Comparison of ENCODE assay signal across 12 cellular contexts in the genomic region with DNA sequence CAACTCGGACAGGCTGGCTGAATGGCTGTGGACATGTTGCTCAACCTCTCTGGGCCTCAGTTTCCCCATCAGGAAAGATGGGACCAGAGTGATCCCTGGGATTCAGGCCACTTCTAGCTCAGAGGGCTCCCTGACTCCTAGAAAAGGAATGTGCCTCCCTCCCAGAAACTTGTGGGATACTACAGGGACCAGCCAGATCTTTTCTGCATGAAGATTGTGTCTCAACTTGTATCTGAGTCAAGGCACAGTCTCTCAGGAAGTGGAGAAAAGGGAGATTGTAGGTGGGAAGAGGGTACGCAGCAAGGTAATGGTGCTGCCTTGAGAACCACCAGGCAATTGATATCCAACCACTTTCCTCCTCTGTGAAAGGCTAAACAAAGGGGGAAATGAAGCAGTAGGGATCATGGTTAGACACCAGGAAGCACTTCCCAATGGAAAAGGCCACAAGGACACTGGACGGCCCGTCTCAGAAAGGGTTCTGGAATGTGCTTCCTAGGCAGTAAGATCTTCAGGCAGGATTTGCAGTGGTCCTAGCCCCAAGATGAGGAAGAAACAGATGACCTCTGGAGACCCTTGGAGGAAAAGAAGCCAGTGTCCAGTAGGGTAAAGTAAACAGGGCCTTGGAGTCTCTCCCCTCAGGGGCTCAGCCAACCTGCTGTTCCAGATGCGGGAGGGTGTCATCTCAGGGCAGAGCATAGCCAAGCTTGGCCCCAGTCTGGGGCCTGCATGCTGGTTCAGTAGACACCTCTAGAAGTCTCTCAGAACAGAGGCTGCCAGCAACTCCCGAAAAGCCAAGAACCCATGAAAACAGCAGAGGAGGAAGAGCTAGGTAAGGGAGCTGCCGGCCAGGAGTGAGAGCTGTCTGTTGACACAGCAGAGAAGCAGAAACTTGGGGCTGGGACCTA. TPM values are rescaled to one million over a fixed set of nuclear protein-coding genes. Genes with fewer than 3 reads are reported as not detected.
DNase-seq lines count a peak whose midpoint lies in the region; ATAC-seq, FAIRE-seq and TF ChIP-seq lines count a peak whose summit lies in the region.
"Had no signal": no experiment of that assay in that cellular context is flagged by ENCODE, and none has a peak within 500 bp of the region (broad histone marks: within the 10 kb centered on the region; RNA-seq: fewer than 3 reads in every experiment).

No MANE protein-coding gene starts in this region.

- POLR2A ChIA-PET in AG04450 (lab: Yijun Ruan, JAX), result interaction anchor here (0.6 to 1.6 kb wide), 4 partner anchors 13 to 151 kb away, joined by 3 to 4 read pairs (median 3); partner anchors contain the start of gene IFFO2

- peaks cover 40% of the 10 kb centered on the region for H3K4me1 Mint-ChIP-seq in mesothelial cell of epicardium

- no peak overlapping the region for H3K4me3 Mint-ChIP-seq in mesothelial cell of epicardium

- H3K4me3 ChIP-seq in AG04450 (ENCODE audit: low read depth, low read length), result no peak overlapping the region
- H3K4me3 ChIP-seq in cardiac fibroblast (replicated peaks in 1 of 2; ENCODE audit: low read depth in 2 of 2, low read length in 2 of 2), result no peak overlapping the region

- peak overlapping the region; percentile 42 for H3K27ac ChIP-seq in AG04450 (ENCODE audit: low read depth, low read length)

- peak overlapping the region; percentile 80 for H3K27ac Mint-ChIP-seq in mesothelial cell of epicardium

- no peaks in the 10 kb centered on the region for H3K27me3 ChIP-seq in AG04450 (ENCODE audit: control insufficient read depth, insufficient read depth, low read length)

- ATAC-seq in GM18511 (IDR thresholded peaks at IDR 0.05; ENCODE audit: unreplicated experiment) (no peak), GM21528 (IDR thresholded peaks at IDR 0.05; ENCODE audit: low FRiP score, unreplicated experiment) (no peak)

- H3K9me3 Mint-ChIP-seq in mesothelial cell of epicardium, result no peaks in the 10 kb centered on the region

- H3K9me3 ChIP-seq in AG04450 (ENCODE audit: control insufficient read depth, insufficient read depth, low read length), result no peaks in the 10 kb centered on the region

- no peak for FAIRE-seq in HTR-8/SVneo (lab: Jason Lieb, UNC)
- FAIRE-seq: GM12892, TTC549 had no signal

- no peak for DNase-seq in AG04450 (ENCODE audit: low read depth, low spot score)
- DNase-seq in EL, result peak; percentile 58
- DNase-seq in cardiac fibroblast (ENCODE audit: low read depth in 2 of 2), result peak; percentile 42 to 45
- no peak for DNase-seq in mesothelial cell of epicardium (ENCODE audit: low spot score in 2 of 2, unreplicated experiment in 2 of 2)
- no peak for DNase-seq in HTR-8/SVneo (ENCODE audit: insufficient read length, low spot score)
- DNase-seq in NCI-H2081 (lab: John Stamatoyannopoulos, UW), result no peak
- DNase-seq: NCI-H1105; stimulated activated naive CD4-positive, alpha-beta T cell had no signal

- CTCF ChIA-PET in AG04450 (lab: Charles Lee), result interaction anchor here (0.6 to 3.5 kb wide), 5 partner anchors 27 to 1988 kb away, joined by 3 to 27 read pairs (median 4); partner anchors contain the start of gene ALDH4A1

- TF ChIP-seq CTCF in AG04450 (IDR thresholded peaks at IDR 0.05; ENCODE audit: low read depth, low read length) (no peak), cardiac fibroblast (IDR thresholded peaks at IDR 0.05; ENCODE audit: low read depth, low read length) (no peak), mesothelial cell of epicardium (IDR thresholded peaks at IDR 0.05; ENCODE audit: unreplicated experiment) (no peak)

- H3K27me3 Mint-ChIP-seq in mesothelial cell of epicardium (ENCODE audit: low read depth), result no peaks in the 10 kb centered on the region

- no peaks in the 10 kb centered on the region for H3K36me3 Mint-ChIP-seq in mesothelial cell of epicardium

RNA-seq across cellular contexts. Expression of gene IFFO2, which starts 16.8 kb away (rescaled TPM):
- polyA plus RNA-seq in AG04450 (2011; rRNA removed), result 6.8 and 7.8 TPM in 2 replicates
- polyA minus RNA-seq in AG04450 (2011; rRNA and poly(A)+ RNA removed), result 13.7 and 15.2 TPM in 2 replicates
- total RNA-seq in mesothelial cell of epicardium, result 7.8 to 10.4 TPM (median 9.1 TPM) in 3 replicates

RNA-seq across cellular contexts. Expression of gene ALDH4A1, which starts 37.3 kb away (rescaled TPM):
- 8.8 and 14.7 TPM in 2 replicates for polyA plus RNA-seq in AG04450 (2011; rRNA removed)
- 8.3 and 10.4 TPM in 2 replicates for polyA minus RNA-seq in AG04450 (2011; rRNA and poly(A)+ RNA removed)
- 10.7 to 11.5 TPM (median 11.5 TPM) in 3 replicates for total RNA-seq in mesothelial cell of epicardium

Comparison
In these comparisons a context has a peak if more than half of its experiments do, and no peak if none do; other contexts are left out.
1. DNase-seq: peak in EL (single experiment) and cardiac fibroblast (2 of 2); none in AG04450 (single experiment), mesothelial cell of epicardium (0 of 2), HTR-8/SVneo (single experiment) and NCI-H2081 (0 of 2).